In genomic region chr2:37771600-37772088, GRCh38 we compare ENCODE assay signal across 16 cellular contexts.
DNase-seq lines count a peak whose midpoint lies in the region; FAIRE-seq and TF ChIP-seq lines count a peak whose summit lies in the region.
"Had no signal": no experiment of that assay in that cellular context is flagged by ENCODE, and none has a peak within 500 bp of the region (broad histone marks: within the 10 kb centered on the region; RNA-seq: fewer than 3 reads in every experiment).

No MANE protein-coding gene starts in this region.

- WGBS in GM23248 (ENCODE audit: low coverage in 1 of 2, low lambda C conversion rate in 2 of 2, missing lambda C conversion rate in 2 of 2), 2 experiments: 11 to 27% methylated on average over 3 of the region's 3 CpGs

- peak overlapping the region; percentile 59 for H3K4me2 ChIP-seq in GM23248 (ENCODE audit: unreplicated experiment)
- H3K4me2 ChIP-seq in astrocyte (ENCODE audit: low read length): peak overlapping the region; percentile 41

- H3K36me3 Mint-ChIP-seq in astrocyte (ENCODE audit: low read depth, unreplicated experiment) (no peaks in the 10 kb centered on the region), mesothelial cell of epicardium (peaks cover 6% of the 10 kb centered on the region)
- H3K36me3 Mint-ChIP-seq: CD8-positive, alpha-beta T cell had no signal

- H3K27me3 Mint-ChIP-seq in astrocyte (ENCODE audit: low read depth, unreplicated experiment) (no peaks in the 10 kb centered on the region), mesothelial cell of epicardium (ENCODE audit: low read depth) (no peaks in the 10 kb centered on the region)

- H3K4me1 Mint-ChIP-seq in astrocyte (ENCODE audit: low read depth, unreplicated experiment): peaks cover 85% of the 10 kb centered on the region
- peaks cover 90% of the 10 kb centered on the region for H3K4me1 Mint-ChIP-seq in mesothelial cell of epicardium

- H3K9me3 ChIP-seq in GM23248 (ENCODE audit: low read depth): no peaks in the 10 kb centered on the region
- H3K9me3 ChIP-seq in astrocyte (ENCODE audit: insufficient read depth, low read depth, low read length): no peaks in the 10 kb centered on the region
- H3K9me3 ChIP-seq in stomach smooth muscle (ENCODE audit: control insufficient read depth in 2 of 2, low read length in 2 of 2): no peaks in the 10 kb centered on the region

- H3K27ac ChIP-seq in GM23248 (peak overlapping the region; percentile 73), astrocyte (ENCODE audit: low read depth, low read length) (peak overlapping the region; percentile 15), stomach smooth muscle (ENCODE audit: low read length) (peak overlapping the region; percentile 24)

- DNase-seq in GM23248 (peak; percentile 79), astrocyte (ENCODE audit: low read depth) (peak; percentile 78), mesothelial cell of epicardium (ENCODE audit: low spot score in 2 of 2, unreplicated experiment in 2 of 2) (no peak), NCI-H2107 treated with DMSO at 0.1 percent for 48 hours (lab: John Stamatoyannopoulos, UW; ENCODE audit: unreplicated experiment) (no peak), DMS114 treated with DMSO at 0.1 percent for 48 hours (lab: John Stamatoyannopoulos, UW; ENCODE audit: unreplicated experiment) (no peak), activated T-cell treated with anti-CD3 and anti-CD28 coated beads for 4 hours (no peak)
- DNase-seq: activated naive CD4-positive, alpha-beta T cell; CD8-positive, alpha-beta T cell; central memory CD4-positive, alpha-beta T cell; NCI-H1436; NCI-H774; retina; SIG-M5; stimulated activated CD4-positive, alpha-beta T cell treated with anti-CD3 and anti-CD28 coated beads, Interleukin-4, amount 100 ng/mL, for 4 hours; stimulated activated naive CD8-positive, alpha-beta T cell treated with anti-CD3 and anti-CD28 coated beads, Interleukin-15, Interleukin-2, amounts not matched to agents 100 U/mL and 50 U/mL, for 24 hours had no signal

- H3K4me3 ChIP-seq in GM23248: no peak overlapping the region
- no peak overlapping the region for H3K4me3 ChIP-seq in astrocyte (ENCODE audit: insufficient read depth, low read depth, low read length)
- H3K4me3 ChIP-seq in stomach smooth muscle (ENCODE audit: low read length in 2 of 2): no peak overlapping the region

- H3F3A ChIP-seq in GM23248 (ENCODE audit: insufficient read depth): peaks cover 77% of the 10 kb centered on the region

- no peak for TF ChIP-seq CTCF in astrocyte (IDR thresholded peaks at IDR 0.05; ENCODE audit: insufficient read depth, low read depth, low read length)
- no peak for TF ChIP-seq CTCF in mesothelial cell of epicardium (IDR thresholded peaks at IDR 0.05; ENCODE audit: unreplicated experiment)

- H3K4me3 Mint-ChIP-seq in astrocyte (ENCODE audit: unreplicated experiment) (no peak overlapping the region), mesothelial cell of epicardium (no peak overlapping the region)
- H3K4me3 Mint-ChIP-seq: CD8-positive, alpha-beta T cell had no signal

- H3K36me3 ChIP-seq in GM23248 (ENCODE audit: low read depth): no peaks in the 10 kb centered on the region
- H3K36me3 ChIP-seq in astrocyte (ENCODE audit: insufficient read depth, low read length): no peaks in the 10 kb centered on the region
- no peaks in the 10 kb centered on the region for H3K36me3 ChIP-seq in stomach smooth muscle (ENCODE audit: control insufficient read depth in 2 of 2, insufficient read depth in 2 of 2, low read length in 2 of 2)

- H2AFZ ChIP-seq in GM23248: no peak overlapping the region
- no peak overlapping the region for H2AFZ ChIP-seq in astrocyte (ENCODE audit: low read depth, low read length)

- H3K27ac Mint-ChIP-seq in astrocyte (ENCODE audit: unreplicated experiment): peak overlapping the region; percentile 94
- peak overlapping the region; percentile 88 for H3K27ac Mint-ChIP-seq in mesothelial cell of epicardium
- H3K27ac Mint-ChIP-seq: CD8-positive, alpha-beta T cell had no signal

- H3K9me3 Mint-ChIP-seq in astrocyte (ENCODE audit: unreplicated experiment) (peaks cover 2% of the 10 kb centered on the region), mesothelial cell of epicardium (peaks cover 4% of the 10 kb centered on the region)

- no peaks in the 10 kb centered on the region for H3K27me3 ChIP-seq in GM23248 (replicated peaks; ENCODE audit: insufficient read depth)
- H3K27me3 ChIP-seq in astrocyte (ENCODE audit: insufficient read depth, low read length): no peaks in the 10 kb centered on the region
- H3K27me3 ChIP-seq in stomach smooth muscle (ENCODE audit: control insufficient read depth in 1 of 2, insufficient read depth in 2 of 2, low read length in 2 of 2): no peaks in the 10 kb centered on the region

- H4K20me1 ChIP-seq in GM23248 (ENCODE audit: insufficient read depth) (no peaks in the 10 kb centered on the region), astrocyte (ENCODE audit: insufficient read depth, low read length) (no peaks in the 10 kb centered on the region)

- in situ Hi-C loops in GM23248 (cut with MboI): no loop called here

- FAIRE-seq in astrocyte (lab: Jason Lieb, UNC): peak; percentile 26

- H3K9me2 ChIP-seq in GM23248 (ENCODE audit: insufficient read depth): no peaks in the 10 kb centered on the region

- H3K79me2 ChIP-seq in GM23248 (ENCODE audit: insufficient read depth): no peaks in the 10 kb centered on the region
- H3K79me2 ChIP-seq in astrocyte (ENCODE audit: insufficient read depth, low read length): no peaks in the 10 kb centered on the region

- peak overlapping the region; percentile 30; the same call in 1 of the 2 replicates for H3K9ac ChIP-seq in GM23248
- peak overlapping the region; percentile 45 for H3K9ac ChIP-seq in astrocyte (ENCODE audit: low read length)
- no peak overlapping the region for H3K9ac ChIP-seq in stomach smooth muscle (ENCODE audit: low read length in 2 of 2)

- H3K4me1 ChIP-seq in GM23248 (ENCODE audit: insufficient read depth): peaks cover 80% of the 10 kb centered on the region
- H3K4me1 ChIP-seq in astrocyte (ENCODE audit: insufficient read depth, low read length): peaks cover 65% of the 10 kb centered on the region
- H3K4me1 ChIP-seq in stomach smooth muscle (ENCODE audit: control insufficient read depth, insufficient read depth, low read length): peaks cover 42% of the 10 kb centered on the region

Comparison
In these comparisons a context has a peak if more than half of its experiments do, and no peak if none do; other contexts are left out.
1. DNase-seq: peak in GM23248 (single experiment) and astrocyte (single experiment); none in mesothelial cell of epicardium (0 of 2), NCI-H2107 treated with DMSO at 0.1 percent for 48 hours (single experiment), DMS114 treated with DMSO at 0.1 percent for 48 hours (single experiment) and activated T-cell treated with anti-CD3 and anti-CD28 coated beads for 4 hours (single experiment).
2. H3K27ac ChIP-seq: peak in every context shown above with its lines; median percentile 73 in GM23248; 24 in stomach smooth muscle; 15 in astrocyte.
3. H3K9ac ChIP-seq: peak in GM23248 (single experiment) and astrocyte (single experiment); none in stomach smooth muscle (0 of 2).